In genomic region chr3:15592968-15593367, GRCh38 we compare ENCODE assay signal across 1 cellular context.
TF ChIP-seq lines count a peak whose summit lies in the region.

No MANE protein-coding gene starts in this region.

TF ChIP-seq in K562, 482 proteins besides CTCF, POLR2A, EP300 and RAD21 (continued from another document):
- TF ChIP-seq ZNF277 (CRISPR knock-in tag; IDR thresholded peaks at IDR 0.05; ENCODE audit: borderline replicate concordance) (peak; percentile 93), ZNF561 (CRISPR knock-in tag; conservative IDR thresholded peaks at IDR 0.05) (no peak), ZBTB11 (CRISPR knock-in tag; IDR thresholded peaks at IDR 0.05) (peak in 1 of 3 experiments; percentile 57; a peak in 1 of 6 replicates), ZNF449 (CRISPR knock-in tag; IDR thresholded peaks at IDR 0.05) (0 out of 2 replicates have a peak, but pooled peaks have one; percentile 23), NFIX (CRISPR knock-in tag; IDR thresholded peaks at IDR 0.05; ENCODE audit: low read depth) (0 out of 2 replicates have a peak, but pooled peaks have one; percentile 21), BHLHE40 (IDR thresholded peaks at IDR 0.05; ENCODE audit: low read length) (no peak), ZNF408 (CRISPR knock-in tag; IDR thresholded peaks at IDR 0.05; ENCODE audit: low read depth) (peak; percentile 86), CGGBP1 (CRISPR knock-in tag; IDR thresholded peaks at IDR 0.05) (no peak), ZNF140 (CRISPR knock-in tag; IDR thresholded peaks at IDR 0.05) (0 out of 2 replicates have a peak, but pooled peaks have one; percentile 51)
